ENCODE assay signal across 20 cellular contexts in the genomic region with DNA sequence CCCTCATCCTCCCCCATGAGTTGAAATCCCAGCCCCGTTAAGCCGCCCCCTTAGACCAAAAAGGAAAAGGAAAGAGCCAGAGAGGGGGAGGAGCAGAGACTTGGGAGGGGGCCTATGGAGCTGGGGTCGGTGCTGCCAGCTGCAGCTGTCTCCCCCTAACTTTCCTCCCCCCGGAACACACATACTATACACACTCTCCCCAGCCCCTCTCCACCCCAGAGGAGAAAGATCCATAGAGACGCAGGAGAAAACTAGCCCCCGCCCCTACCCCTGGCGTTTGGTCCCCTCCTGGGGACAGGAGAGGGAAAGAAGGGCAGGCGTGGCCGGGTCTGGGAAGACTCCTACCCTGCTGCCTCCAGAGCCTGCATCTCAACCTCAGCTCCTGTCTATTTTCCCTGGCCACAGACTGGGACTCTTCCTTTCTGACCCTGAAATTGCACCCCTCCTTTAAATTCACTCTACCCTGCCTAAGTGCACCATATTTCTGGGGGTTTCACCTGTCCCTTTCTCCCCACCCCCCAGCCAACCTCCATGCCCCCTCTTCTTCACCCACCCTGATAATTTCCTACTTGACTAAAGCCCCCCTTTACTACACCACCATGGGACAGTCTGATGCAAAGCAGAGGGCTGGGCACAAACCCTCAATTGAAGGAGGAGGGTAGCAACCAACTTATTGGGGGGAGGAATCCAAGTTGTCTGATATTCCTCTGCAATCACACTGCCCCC. TPM values are rescaled to one million over a fixed set of nuclear protein-coding genes. Genes with fewer than 3 reads are reported as not detected.
DNase-seq lines count a peak whose midpoint lies in the region; ATAC-seq, FAIRE-seq and TF ChIP-seq lines count a peak whose summit lies in the region.
"Had no signal": no experiment of that assay in that cellular context is flagged by ENCODE, and none has a peak within 500 bp of the region (broad histone marks: within the 10 kb centered on the region; RNA-seq: fewer than 3 reads in every experiment).

No MANE protein-coding gene starts in this region.

- H3K18ac ChIP-seq in H1 (ENCODE audit: extremely low read depth, low read length) (no peak overlapping the region), neuronal stem cell (ENCODE audit: low read length) (no peak overlapping the region)

- H3K27me3 ChIP-seq in H1 (replicated peaks in 1 of 4; ENCODE audit: control insufficient read depth in 3 of 4, extremely low read depth in 1 of 4, insufficient read depth in 3 of 4, low read length in 3 of 4) (peaks cover 98 to 100% (median 100%) of the 10 kb centered on the region in 4 experiments), neuronal stem cell (ENCODE audit: control insufficient read depth in 3 of 3, insufficient read depth in 3 of 3, low read depth in 1 of 3, low read length in 3 of 3) (peaks cover 84 to 100% (median 100%) of the 10 kb centered on the region in 3 experiments), sigmoid colon (peaks cover 94 to 100% (median 100%) of the 10 kb centered on the region in 3 donors), GM23248 (replicated peaks; ENCODE audit: insufficient read depth) (peaks cover 16% of the 10 kb centered on the region)

- H2BK5ac ChIP-seq in H1 (ENCODE audit: low read depth, low read length) (no peak overlapping the region), neuronal stem cell (ENCODE audit: low read length) (no peak overlapping the region)

- H2BK120ac ChIP-seq in H1 (replicated peaks; ENCODE audit: low read depth, low read length) (no peak overlapping the region), neuronal stem cell (ENCODE audit: low read depth, low read length) (no peak overlapping the region)

- POLR2A ChIA-PET in AG04449 (lab: Yijun Ruan, JAX) = interaction anchor here (0.6 to 1.2 kb wide), 5 partner anchors 11 to 210 kb away, joined by 3 to 4 read pairs (median 3); partner anchors contain the start of gene HOXC8
- POLR2A ChIA-PET in H1 (lab: Charles Lee; ENCODE audit: partially characterized antibody) = interaction anchor here (1.2 kb wide), 2 partner anchors 10 to 218 kb away, joined by 3 read pairs; no protein-coding TSS in a partner anchor

- H2BK12ac ChIP-seq in H1 (ENCODE audit: low read depth, low read length) (no peak overlapping the region), neuronal stem cell (ENCODE audit: low read length) (no peak overlapping the region)

- H3K4me1 ChIP-seq in H1 (replicated peaks in 1 of 4; ENCODE audit: control insufficient read depth in 3 of 4, insufficient read depth in 4 of 4, low read length in 3 of 4) = peaks cover 0 to 17% (median 8%) of the 10 kb centered on the region in 4 experiments; a peak in 5 of 7 replicates
- no peaks in the 10 kb centered on the region for H3K4me1 ChIP-seq in neuronal stem cell (ENCODE audit: control insufficient read depth in 2 of 2, insufficient read depth in 1 of 2, low read depth in 1 of 2, low read length in 2 of 2)
- peaks cover 0 to 43% (median 37%) of the 10 kb centered on the region in 4 donors for H3K4me1 ChIP-seq in sigmoid colon
- peaks cover 3% of the 10 kb centered on the region; the same call in 1 of the 2 replicates for H3K4me1 ChIP-seq in GM23248 (ENCODE audit: insufficient read depth)

- no peak overlapping the region for H2BK15ac ChIP-seq in H1 (ENCODE audit: low read length)
- H2BK15ac ChIP-seq in neuronal stem cell (ENCODE audit: low read length) = no peak overlapping the region

- no peak for TF ChIP-seq CTCF in AG04449 (IDR thresholded peaks at IDR 0.05; ENCODE audit: insufficient read depth, low read length, missing control alignments)
- no peak for TF ChIP-seq CTCF in H1 (IDR thresholded peaks at IDR 0.05; ENCODE audit: control extremely low read depth in 1 of 3, insufficient read depth in 1 of 3, low read depth in 1 of 3, low read length in 3 of 3)
- no peak for TF ChIP-seq CTCF in sigmoid colon (IDR thresholded peaks at IDR 0.05)

- no peak for TF ChIP-seq RAD21 in H1 (IDR thresholded peaks at IDR 0.05 in 1 of 2, conservative IDR thresholded peaks at IDR 0.05 in 1 of 2; ENCODE audit: low read depth in 2 of 2, low read length in 2 of 2)

- no peaks in the 10 kb centered on the region for H3K9me2 ChIP-seq in GM23248 (ENCODE audit: insufficient read depth)

- H3K27ac Mint-ChIP-seq in IgD-negative memory B cell = peak overlapping the region; percentile 46 to 81 (median 62)
- H3K27ac Mint-ChIP-seq: activated CD8-positive, alpha-beta T cell treated with anti-CD3 and anti-CD28 coated beads for 36 hours; effector memory CD8-positive, alpha-beta T cell had no signal

- H3K4me3 ChIP-seq in AG04449 (ENCODE audit: low read depth, low read length) = peak overlapping the region; percentile 96
- no peak overlapping the region for H3K4me3 ChIP-seq in H1 (ENCODE audit: extremely low read depth in 1 of 4, insufficient read depth in 2 of 4, low read depth in 3 of 4, low read length in 4 of 4)
- no peak overlapping the region for H3K4me3 ChIP-seq in neuronal stem cell (ENCODE audit: low read length in 2 of 2)
- no peak overlapping the region for H3K4me3 ChIP-seq in sigmoid colon
- H3K4me3 ChIP-seq in GM23248 = no peak overlapping the region; the same call in 1 of the 2 replicates
- H3K4me3 ChIP-seq: left ventricle myocardium inferior had no signal

- intact Hi-C loops in sigmoid colon (cut with DNase I) = no loop called here

- no peak overlapping the region for H3K56ac ChIP-seq in H1 (replicated peaks; ENCODE audit: insufficient read length, low read depth, low read length)

- no peaks in the 10 kb centered on the region for H3K79me1 ChIP-seq in H1 (ENCODE audit: low read depth, low read length)
- no peaks in the 10 kb centered on the region for H3K79me1 ChIP-seq in neuronal stem cell (ENCODE audit: low read depth, low read length)

- H4K8ac ChIP-seq in H1 (ENCODE audit: extremely low read depth, insufficient read depth, low read length) = no peak overlapping the region
- H4K8ac ChIP-seq in neuronal stem cell (ENCODE audit: low read depth, low read length) = no peak overlapping the region

- DNase-seq in AG04449 (ENCODE audit: low read depth, low spot score) = no peak
- no peak for DNase-seq in H1 (ENCODE audit: low read depth in 1 of 2, low spot score in 2 of 2)
- no peak for DNase-seq in neuronal stem cell (ENCODE audit: low spot score)
- DNase-seq in sigmoid colon = no peak
- DNase-seq in GM23248 = no peak
- DNase-seq in NCI-H2081 (lab: John Stamatoyannopoulos, UW) = no peak
- DNase-seq: activated CD8-positive, alpha-beta T cell treated with anti-CD3 and anti-CD28 coated beads for 36 hours; AML-193; effector memory CD8-positive, alpha-beta T cell; left ventricle myocardium inferior; MV-4-11; naive thymus-derived CD4-positive, alpha-beta T cell; NCI-H2107; OCI-M1; stimulated activated CD4-positive, alpha-beta T cell treated with anti-CD3 and anti-CD28 coated beads, Interleukin-15, amount 100 ng/mL, for 24 hours had no signal

- H3K27ac ChIP-seq in H1 (ENCODE audit: low read depth, low read length) (no peak overlapping the region), neuronal stem cell (replicated peaks; ENCODE audit: low read length) (no peak overlapping the region), sigmoid colon (no peak overlapping the region), GM23248 (no peak overlapping the region)
- H3K27ac ChIP-seq: left ventricle myocardium inferior had no signal

- 25% methylated on average over 6 of the region's 9 CpGs; no CpG with 5 or more reads in 1 of the 2 experiments for whole genome bisulfite sequencing in H1 (ENCODE audit: extremely low coverage in 1 of 2, insufficient coverage in 1 of 2, insufficient read length in 1 of 2, insufficient replicate concordance in 2 of 2, low coverage in 1 of 2, low lambda C conversion rate in 2 of 2, missing lambda C conversion rate in 1 of 2), 2 experiments
- no CpG with 5 or more reads among the region's 9 CpGs for WGBS in neuronal stem cell (ENCODE audit: extremely low coverage in 2 of 2, insufficient read length in 2 of 2, insufficient replicate concordance in 1 of 2), 2 donors
- WGBS in sigmoid colon, 2 donors = 7 to 25% methylated on average over 9 of the region's 9 CpGs
- 84 to 85% methylated on average over 5 to 9 of the region's 9 CpGs for WGBS in GM23248 (ENCODE audit: low coverage in 1 of 2, low lambda C conversion rate in 2 of 2, missing lambda C conversion rate in 2 of 2), 2 experiments

- H3K79me2 ChIP-seq in H1 (ENCODE audit: control insufficient read depth in 1 of 2, insufficient read depth in 2 of 2, low read length in 2 of 2) = no peaks in the 10 kb centered on the region
- H3K79me2 ChIP-seq in GM23248 (ENCODE audit: insufficient read depth) = peaks cover 9% of the 10 kb centered on the region; the same call in 1 of the 2 replicates

- H3K36me3 ChIP-seq in H1 (ENCODE audit: control insufficient read depth in 2 of 4, insufficient read depth in 4 of 4, low read length in 3 of 4) (peaks cover 0 to 20% (median 0%) of the 10 kb centered on the region in 4 experiments; a peak in 1 of 8 replicates), neuronal stem cell (replicated peaks in 1 of 2; ENCODE audit: control insufficient read depth in 2 of 2, insufficient read depth in 2 of 2, low read length in 2 of 2) (no peaks in the 10 kb centered on the region), sigmoid colon (no peaks in the 10 kb centered on the region), GM23248 (ENCODE audit: low read depth) (no peaks in the 10 kb centered on the region)
- H3K36me3 ChIP-seq: left ventricle myocardium inferior had no signal

- no peak overlapping the region for H2BK20ac ChIP-seq in H1 (ENCODE audit: low read length)

- TF ChIP-seq POLR2A in H1 (IDR thresholded peaks at IDR 0.05; ENCODE audit: control extremely low read depth in 1 of 2, low read depth in 2 of 2, low read length in 2 of 2) (no peak), sigmoid colon (IDR thresholded peaks at IDR 0.05) (no peak)

- H3K23ac ChIP-seq in H1 (ENCODE audit: insufficient read length) = no peak overlapping the region
- no peak overlapping the region for H3K23ac ChIP-seq in neuronal stem cell (ENCODE audit: low read depth, low read length, poor library complexity)

- no peak overlapping the region for H3K9ac ChIP-seq in H1 (replicated peaks in 1 of 4; ENCODE audit: extremely low read depth in 1 of 4, low read depth in 3 of 4, low read length in 3 of 4)
- no peak overlapping the region for H3K9ac ChIP-seq in neuronal stem cell (ENCODE audit: low read depth, low read length, poor library complexity)
- H3K9ac ChIP-seq in GM23248 = no peak overlapping the region

- no peak overlapping the region for H4K91ac ChIP-seq in H1 (replicated peaks; ENCODE audit: insufficient read length, low read length)
- H4K91ac ChIP-seq in neuronal stem cell (ENCODE audit: low read depth, low read length, poor library complexity) = no peak overlapping the region

- peaks cover 4% of the 10 kb centered on the region; the same call in 1 of the 2 replicates for H3K23me2 ChIP-seq in H1 (ENCODE audit: low read depth, low read length)

- no peak overlapping the region for H2AK5ac ChIP-seq in H1 (ENCODE audit: low read depth, low read length)
- no peak overlapping the region for H2AK5ac ChIP-seq in neuronal stem cell (ENCODE audit: low read depth, low read length)

- no peak overlapping the region for H4K5ac ChIP-seq in H1 (ENCODE audit: insufficient read length, low read depth, low read length)

- H3K9me3 Mint-ChIP-seq in IgD-negative memory B cell = peaks cover 0 to 6% (median 0%) of the 10 kb centered on the region in 3 donors
- H3K9me3 Mint-ChIP-seq: activated CD8-positive, alpha-beta T cell treated with anti-CD3 and anti-CD28 coated beads for 36 hours; central memory CD8-positive, alpha-beta T cell; effector memory CD8-positive, alpha-beta T cell had no signal

- no peak for ATAC-seq in GM19351 (IDR thresholded peaks at IDR 0.05; ENCODE audit: unreplicated experiment)
- ATAC-seq: activated CD8-positive, alpha-beta T cell treated with anti-CD3 and anti-CD28 coated beads for 36 hours; effector memory CD8-positive, alpha-beta T cell; naive thymus-derived CD4-positive, alpha-beta T cell had no signal

- H3K4me2 ChIP-seq in H1 (ENCODE audit: insufficient read depth in 1 of 2, low read depth in 2 of 2, low read length in 2 of 2) = no peak overlapping the region
- peak overlapping the region; percentile 11 for H3K4me2 ChIP-seq in neuronal stem cell (ENCODE audit: insufficient read depth, low read length, poor library complexity, severe bottlenecking)
- H3K4me2 ChIP-seq in GM23248 (ENCODE audit: unreplicated experiment) = no peak overlapping the region

- H3K4ac ChIP-seq in H1 (replicated peaks; ENCODE audit: insufficient read length, low read depth, low read length) (no peak overlapping the region), neuronal stem cell (ENCODE audit: low read length) (no peak overlapping the region)

- no peak overlapping the region for H2AFZ ChIP-seq in H1 (ENCODE audit: low read length)
- H2AFZ ChIP-seq in neuronal stem cell (ENCODE audit: low read length) = no peak overlapping the region
- H2AFZ ChIP-seq in GM23248 = no peak overlapping the region

- no peak for FAIRE-seq in H1 (lab: Jason Lieb, UNC)

- H4K20me1 ChIP-seq in H1 (replicated peaks in 1 of 2; ENCODE audit: control insufficient read depth in 1 of 2, insufficient read depth in 2 of 2, low read length in 2 of 2) (peaks cover 22 to 23% of the 10 kb centered on the region in 2 experiments), GM23248 (ENCODE audit: insufficient read depth) (no peaks in the 10 kb centered on the region)

- peak overlapping the region in 3 of 4 donors; percentile 6 to 88 (median 22) for H3K4me3 Mint-ChIP-seq in IgD-negative memory B cell
- H3K4me3 Mint-ChIP-seq: activated CD8-positive, alpha-beta T cell treated with anti-CD3 and anti-CD28 coated beads for 36 hours had no signal

- H3K14ac ChIP-seq in H1 (ENCODE audit: insufficient read length) (no peak overlapping the region), neuronal stem cell (ENCODE audit: low read length) (no peak overlapping the region)

- no peaks in the 10 kb centered on the region for H3F3A ChIP-seq in GM23248 (ENCODE audit: insufficient read depth)

- peaks cover 7 to 20% (median 16%) of the 10 kb centered on the region in 3 donors for H3K4me1 Mint-ChIP-seq in IgD-negative memory B cell

- peaks cover 69% of the 10 kb centered on the region for H3K27me3 Mint-ChIP-seq in IgD-negative memory B cell

- in situ Hi-C loops in GM23248 (cut with MboI) = no loop called here

- peaks cover 0 to 4% of the 10 kb centered on the region in 2 experiments; a peak in 1 of 4 replicates for H3K9me3 ChIP-seq in H1 (ENCODE audit: insufficient read depth in 2 of 2, low read depth in 1 of 2, low read length in 1 of 2)
- H3K9me3 ChIP-seq in neuronal stem cell (replicated peaks in 1 of 2; ENCODE audit: control insufficient read depth in 2 of 2, insufficient read depth in 1 of 2, low read depth in 1 of 2, low read length in 2 of 2) = peaks cover 0 to 2% of the 10 kb centered on the region in 2 donors
- no peaks in the 10 kb centered on the region for H3K9me3 ChIP-seq in sigmoid colon
- H3K9me3 ChIP-seq in GM23248 (ENCODE audit: low read depth) = no peaks in the 10 kb centered on the region
- H3K9me3 ChIP-seq: left ventricle myocardium inferior had no signal

- no peak for TF ChIP-seq EP300 in H1 (IDR thresholded peaks at IDR 0.05; ENCODE audit: borderline replicate concordance in 1 of 2, low read depth in 2 of 2, low read length in 2 of 2)
- TF ChIP-seq EP300 in sigmoid colon (IDR thresholded peaks at IDR 0.05) = no peak

- CTCF ChIA-PET in AG04449 (lab: Yijun Ruan, JAX) (interaction anchor here (1.2 to 21.3 kb wide), 9 partner anchors 8 to 230 kb away, joined by 4 to 756 read pairs (median 152); partner anchors contain the start of genes HOXC10, HOXC5, HOXC6 and HOXC8), H1 (lab: Charles Lee; ENCODE audit: partially characterized antibody) (interaction anchor here (0.6 to 11.3 kb wide), 11 partner anchors 10 to 210 kb away, joined by 3 to 154 read pairs (median 6); partner anchors contain the start of genes HOXC10, HOXC5 and HOXC8)

- peaks cover 1% of the 10 kb centered on the region for H3K36me3 Mint-ChIP-seq in IgD-negative memory B cell

RNA-seq across cellular contexts. Expression of gene HOXC9, which starts 1.6 kb away (rescaled TPM):
- polyA plus RNA-seq in IgD-negative memory B cell (not detected), H1 (2011; rRNA removed) (not detected in 2 replicates), sigmoid colon (under 1 TPM in 1 of 3 donors, not detected in 2; 0.04 TPM), GM23248 (2016; fragmentation: Nextera tagmentation; extraction: Ambion mirVana) (5.5 and 6.0 TPM in 2 replicates)
- total RNA-seq in H1 (2021; fragmentation: NEBNext Ultra II Directional; extraction: Animal tissue kit (Norgen Biotek cat#: 25700)) = not detected in 2 replicates
- polyA plus RNA-seq in H1 (2011; cell fraction: cytosol; rRNA removed) = not detected
- not detected for polyA plus RNA-seq in H1 (2011; cell fraction: nucleus; rRNA removed)
- not detected in 4 replicates for polyA plus RNA-seq in H1 (2012, experiment 1 of 2)
- polyA plus RNA-seq in H1 (2012, experiment 2 of 2) = not detected
- polyA plus RNA-seq in H1 (2013, experiment 1 of 2) = not detected
- not detected for polyA plus RNA-seq in H1 (2013, experiment 2 of 2)
- polyA minus RNA-seq in H1 (2011; rRNA and poly(A)+ RNA removed) = not detected in 2 replicates
- polyA minus RNA-seq in H1 (2011; cell fraction: cytosol; rRNA and poly(A)+ RNA removed) = not detected
- not detected for polyA minus RNA-seq in H1 (2011; cell fraction: nucleus; rRNA and poly(A)+ RNA removed)
- not detected for polyA plus RNA-seq in neuronal stem cell (2013, experiment 1 of 2)
- not detected for polyA plus RNA-seq in neuronal stem cell (2013, experiment 2 of 2)
- not detected for total RNA-seq in sigmoid colon
- 2.5 and 3.7 TPM in 2 replicates for total RNA-seq in GM23248 (2014; rRNA removed; shearing (Covaris generic))
- total RNA-seq: activated CD8-positive, alpha-beta T cell treated with anti-CD3 and anti-CD28 coated beads for 36 hours; left ventricle myocardium inferior; naive thymus-derived CD4-positive, alpha-beta T cell; pulmonary artery endothelial cell had no signal
- polyA plus RNA-seq: naive thymus-derived CD4-positive, alpha-beta T cell had no signal

RNA-seq across cellular contexts. Expression of gene HOXC8, which starts 10.4 kb away (rescaled TPM):
- polyA plus RNA-seq in IgD-negative memory B cell = not detected
- total RNA-seq in H1 (2021; fragmentation: NEBNext Ultra II Directional; extraction: Animal tissue kit (Norgen Biotek cat#: 25700)) = not detected in 2 replicates
- not detected in 2 replicates for polyA plus RNA-seq in H1 (2011; rRNA removed)
- polyA plus RNA-seq in H1 (2011; cell fraction: cytosol; rRNA removed) = not detected
- not detected for polyA plus RNA-seq in H1 (2011; cell fraction: nucleus; rRNA removed)
- 0.09 TPM in 1 of 4 replicates, not detected in the others for polyA plus RNA-seq in H1 (2012, experiment 1 of 2)
- polyA plus RNA-seq in H1 (2012, experiment 2 of 2) = not detected
- polyA plus RNA-seq in H1 (2013, experiment 1 of 2) = not detected
- not detected for polyA plus RNA-seq in H1 (2013, experiment 2 of 2)
- not detected in 2 replicates for polyA minus RNA-seq in H1 (2011; rRNA and poly(A)+ RNA removed)
- polyA minus RNA-seq in H1 (2011; cell fraction: cytosol; rRNA and poly(A)+ RNA removed) = not detected
- not detected for polyA minus RNA-seq in H1 (2011; cell fraction: nucleus; rRNA and poly(A)+ RNA removed)
- polyA plus RNA-seq in neuronal stem cell (2013, experiment 1 of 2) = not detected
- not detected for polyA plus RNA-seq in neuronal stem cell (2013, experiment 2 of 2)
- not detected for total RNA-seq in sigmoid colon
- polyA plus RNA-seq in sigmoid colon = 1 to 10 TPM in 1 of 3 donors, not detected in 2; 1.8 TPM
- total RNA-seq in GM23248 (2014; rRNA removed; shearing (Covaris generic)) = 3.8 and 11.3 TPM in 2 replicates
- polyA plus RNA-seq in GM23248 (2016; fragmentation: Nextera tagmentation; extraction: Ambion mirVana) = 16.7 and 20.8 TPM in 2 replicates
- total RNA-seq: activated CD8-positive, alpha-beta T cell treated with anti-CD3 and anti-CD28 coated beads for 36 hours; left ventricle myocardium inferior; naive thymus-derived CD4-positive, alpha-beta T cell; pulmonary artery endothelial cell had no signal
- polyA plus RNA-seq: naive thymus-derived CD4-positive, alpha-beta T cell had no signal

RNA-seq across cellular contexts. Expression of gene HOXC10, which starts 13.4 kb away (rescaled TPM):
- not detected for polyA plus RNA-seq in IgD-negative memory B cell
- not detected in 2 replicates for total RNA-seq in H1 (2021; fragmentation: NEBNext Ultra II Directional; extraction: Animal tissue kit (Norgen Biotek cat#: 25700))
- not detected in 2 replicates for polyA plus RNA-seq in H1 (2011; rRNA removed)
- not detected for polyA plus RNA-seq in H1 (2011; cell fraction: cytosol; rRNA removed)
- polyA plus RNA-seq in H1 (2011; cell fraction: nucleus; rRNA removed) = not detected
- polyA plus RNA-seq in H1 (2012, experiment 1 of 2) = not detected in 4 replicates
- 0.20 TPM for polyA plus RNA-seq in H1 (2012, experiment 2 of 2)
- polyA plus RNA-seq in H1 (2013, experiment 1 of 2) = not detected
- polyA plus RNA-seq in H1 (2013, experiment 2 of 2) = not detected
- polyA minus RNA-seq in H1 (2011; rRNA and poly(A)+ RNA removed) = not detected in 2 replicates
- not detected for polyA minus RNA-seq in H1 (2011; cell fraction: cytosol; rRNA and poly(A)+ RNA removed)
- not detected for polyA minus RNA-seq in H1 (2011; cell fraction: nucleus; rRNA and poly(A)+ RNA removed)
- not detected for polyA plus RNA-seq in neuronal stem cell (2013, experiment 1 of 2)
- polyA plus RNA-seq in neuronal stem cell (2013, experiment 2 of 2) = not detected
- total RNA-seq in sigmoid colon = not detected
- polyA plus RNA-seq in sigmoid colon = not detected
- total RNA-seq in GM23248 (2014; rRNA removed; shearing (Covaris generic)) = not detected in 2 replicates
- polyA plus RNA-seq in GM23248 (2016; fragmentation: Nextera tagmentation; extraction: Ambion mirVana) = not detected in 2 replicates
- total RNA-seq: activated CD8-positive, alpha-beta T cell treated with anti-CD3 and anti-CD28 coated beads for 36 hours; left ventricle myocardium inferior; naive thymus-derived CD4-positive, alpha-beta T cell; pulmonary artery endothelial cell had no signal
- polyA plus RNA-seq: naive thymus-derived CD4-positive, alpha-beta T cell had no signal

RNA-seq across cellular contexts. Expression of gene HOTAIR, which starts 23.6 kb away (rescaled TPM):
- polyA plus RNA-seq in IgD-negative memory B cell = not detected
- not detected in 2 replicates for total RNA-seq in H1 (2021; fragmentation: NEBNext Ultra II Directional; extraction: Animal tissue kit (Norgen Biotek cat#: 25700))
- not detected in 2 replicates for polyA plus RNA-seq in H1 (2011; rRNA removed)
- not detected for polyA plus RNA-seq in H1 (2011; cell fraction: cytosol; rRNA removed)
- polyA plus RNA-seq in H1 (2011; cell fraction: nucleus; rRNA removed) = not detected
- not detected in 4 replicates for polyA plus RNA-seq in H1 (2012, experiment 1 of 2)
- not detected for polyA plus RNA-seq in H1 (2012, experiment 2 of 2)
- not detected for polyA plus RNA-seq in H1 (2013, experiment 1 of 2)
- not detected for polyA plus RNA-seq in H1 (2013, experiment 2 of 2)
- polyA minus RNA-seq in H1 (2011; rRNA and poly(A)+ RNA removed) = not detected in 2 replicates
- not detected for polyA minus RNA-seq in H1 (2011; cell fraction: cytosol; rRNA and poly(A)+ RNA removed)
- not detected for polyA minus RNA-seq in H1 (2011; cell fraction: nucleus; rRNA and poly(A)+ RNA removed)
- not detected for polyA plus RNA-seq in neuronal stem cell (2013, experiment 1 of 2)
- not detected for polyA plus RNA-seq in neuronal stem cell (2013, experiment 2 of 2)
- total RNA-seq in sigmoid colon = not detected
- polyA plus RNA-seq in sigmoid colon = not detected
- total RNA-seq in GM23248 (2014; rRNA removed; shearing (Covaris generic)) = not detected in 2 replicates
- not detected in 2 replicates for polyA plus RNA-seq in GM23248 (2016; fragmentation: Nextera tagmentation; extraction: Ambion mirVana)
- total RNA-seq: activated CD8-positive, alpha-beta T cell treated with anti-CD3 and anti-CD28 coated beads for 36 hours; left ventricle myocardium inferior; naive thymus-derived CD4-positive, alpha-beta T cell; pulmonary artery endothelial cell had no signal
- polyA plus RNA-seq: adipose tissue; naive thymus-derived CD4-positive, alpha-beta T cell had no signal

RNA-seq across cellular contexts. Expression of gene HOXC11, which starts 25.4 kb away (rescaled TPM):
- polyA plus RNA-seq in IgD-negative memory B cell (not detected), H1 (2011; rRNA removed) (not detected in 2 replicates), sigmoid colon (not detected), GM23248 (2016; fragmentation: Nextera tagmentation; extraction: Ambion mirVana) (not detected in 2 replicates)
- not detected in 2 replicates for total RNA-seq in H1 (2021; fragmentation: NEBNext Ultra II Directional; extraction: Animal tissue kit (Norgen Biotek cat#: 25700))
- polyA plus RNA-seq in H1 (2011; cell fraction: cytosol; rRNA removed) = not detected
- polyA plus RNA-seq in H1 (2011; cell fraction: nucleus; rRNA removed) = not detected
- not detected in 4 replicates for polyA plus RNA-seq in H1 (2012, experiment 1 of 2)
- polyA plus RNA-seq in H1 (2012, experiment 2 of 2) = not detected
- not detected for polyA plus RNA-seq in H1 (2013, experiment 1 of 2)
- polyA plus RNA-seq in H1 (2013, experiment 2 of 2) = not detected
- polyA minus RNA-seq in H1 (2011; rRNA and poly(A)+ RNA removed) = not detected in 2 replicates
- polyA minus RNA-seq in H1 (2011; cell fraction: cytosol; rRNA and poly(A)+ RNA removed) = 0.88 TPM
- 0.40 TPM for polyA minus RNA-seq in H1 (2011; cell fraction: nucleus; rRNA and poly(A)+ RNA removed)
- not detected for polyA plus RNA-seq in neuronal stem cell (2013, experiment 1 of 2)
- not detected for polyA plus RNA-seq in neuronal stem cell (2013, experiment 2 of 2)
- not detected for total RNA-seq in sigmoid colon
- total RNA-seq in GM23248 (2014; rRNA removed; shearing (Covaris generic)) = not detected in 2 replicates
- total RNA-seq: activated CD8-positive, alpha-beta T cell treated with anti-CD3 and anti-CD28 coated beads for 36 hours; left ventricle myocardium inferior; naive thymus-derived CD4-positive, alpha-beta T cell; pulmonary artery endothelial cell had no signal
- polyA plus RNA-seq: adipose tissue; naive thymus-derived CD4-positive, alpha-beta T cell had no signal
